Comparison of ENCODE assay signal across 23 cellular contexts in genomic region chr21:29506214-29506613, GRCh38.
A peak's percentile ranks its signal among the peaks of the same experiment; 100 is the strongest.
DNase-seq lines count a peak whose midpoint lies in the region; ATAC-seq, FAIRE-seq and TF ChIP-seq lines count a peak whose summit lies in the region.
"Had no signal": no experiment of that assay in that cellular context is flagged by ENCODE, and none has a peak within 500 bp of the region (broad histone marks: within the 10 kb centered on the region; RNA-seq: fewer than 3 reads in every experiment).

No MANE protein-coding gene starts in this region.

- H3K36me3 ChIP-seq in OCI-LY3 (replicated peaks; ENCODE audit: low read depth, low read length): no peaks in the 10 kb centered on the region
- no peaks in the 10 kb centered on the region for H3K36me3 ChIP-seq in K562 (ENCODE audit: control insufficient read depth, insufficient read depth, low read length)
- no peaks in the 10 kb centered on the region for H3K36me3 ChIP-seq in left lung
- no peaks in the 10 kb centered on the region for H3K36me3 ChIP-seq in suprapubic skin

- H3K4me3 ChIP-seq in OCI-LY3 (ENCODE audit: low read length): no peak overlapping the region
- no peak overlapping the region for H3K4me3 ChIP-seq in K562
- H3K4me3 ChIP-seq in left lung: no peak overlapping the region
- H3K4me3 ChIP-seq in suprapubic skin: no peak overlapping the region
- H3K4me3 ChIP-seq: A549; BLaER1 treated with 17β-estradiol and CSF1 and Interleukin-3, amounts not matched to agents 10 nM and 100 nM; GM12878 had no signal

- intact Hi-C loops in K562 (cut with micrococcal nuclease): no loop called here
- intact Hi-C loops in left lung (cut with DNase I): no loop called here

- H4K20me1 ChIP-seq in OCI-LY3 (ENCODE audit: insufficient read depth, low read length) (no peaks in the 10 kb centered on the region), K562 (replicated peaks; ENCODE audit: control insufficient read depth, insufficient read depth, low read length) (no peaks in the 10 kb centered on the region)
- H4K20me1 ChIP-seq: BLaER1 treated with 17β-estradiol and CSF1 and Interleukin-3, amounts not matched to agents 10 nM and 100 nM had no signal

- no peak for TF ChIP-seq EP300 in K562 (IDR thresholded peaks at IDR 0.05; ENCODE audit: low read length)
- TF ChIP-seq EP300 in suprapubic skin (IDR thresholded peaks at IDR 0.05): no peak

- ATAC-seq in K562: no peak
- peak; percentile 40 for ATAC-seq in left lung
- ATAC-seq: A549; CD8-positive, alpha-beta T cell; GM12878 had no signal

- POLR2A ChIA-PET in K562 (lab: Yijun Ruan, JAX): no interaction called here

- H3K9ac ChIP-seq in OCI-LY3 (ENCODE audit: low read length): no peak overlapping the region
- no peak overlapping the region for H3K9ac ChIP-seq in K562 (ENCODE audit: insufficient read depth in 1 of 2, low read depth in 2 of 2, low read length in 2 of 2)
- H3K9ac ChIP-seq: BLaER1 treated with 17β-estradiol and CSF1 and Interleukin-3, amounts not matched to agents 10 nM and 100 nM had no signal

- H3K79me2 ChIP-seq in OCI-LY3 (ENCODE audit: low read length): no peaks in the 10 kb centered on the region
- no peaks in the 10 kb centered on the region for H3K79me2 ChIP-seq in K562 (ENCODE audit: control insufficient read depth, insufficient read depth, low read length)

- H3K4me2 ChIP-seq in OCI-LY3 (ENCODE audit: low read length) (peak overlapping the region; percentile 18; the same call in 1 of the 2 replicates), K562 (ENCODE audit: insufficient read depth, low read length) (no peak overlapping the region)
- H3K4me2 ChIP-seq: A549; BLaER1 treated with 17β-estradiol and CSF1 and Interleukin-3, amounts not matched to agents 10 nM and 100 nM had no signal

- H3K4me1 ChIP-seq in OCI-LY3 (ENCODE audit: low read length) (peaks cover 10% of the 10 kb centered on the region), K562 (replicated peaks in 1 of 2; ENCODE audit: control insufficient read depth in 2 of 2, insufficient read depth in 2 of 2, low read length in 2 of 2) (no peaks in the 10 kb centered on the region; a peak in 2 of 5 replicates), left lung (no peaks in the 10 kb centered on the region), suprapubic skin (no peaks in the 10 kb centered on the region)
- H3K4me1 ChIP-seq: A549; BLaER1 treated with 17β-estradiol and CSF1 and Interleukin-3, amounts not matched to agents 10 nM and 100 nM; Caco-2 had no signal

- no TSS peak for BruUV-seq in K562 (replicated peaks; lab: Mats Ljungman, UMichigan)

- TF ChIP-seq POLR2A in K562 (conservative IDR thresholded peaks at IDR 0.05) (no peak), suprapubic skin (IDR thresholded peaks at IDR 0.05) (no peak), erythroblast (IDR thresholded peaks at IDR 0.05; ENCODE audit: low read length) (no peak)

- no peak for TF ChIP-seq CTCF in OCI-LY3 (IDR thresholded peaks at IDR 0.05; ENCODE audit: low read depth, low read length)
- TF ChIP-seq CTCF in K562 (IDR thresholded peaks at IDR 0.05 in 2 of 3, conservative IDR thresholded peaks at IDR 0.05 in 1 of 3; ENCODE audit: insufficient read depth in 2 of 3, low read depth in 1 of 3, low read length in 3 of 3): no peak
- no peak for TF ChIP-seq CTCF in left lung (IDR thresholded peaks at IDR 0.05)
- TF ChIP-seq CTCF in suprapubic skin (IDR thresholded peaks at IDR 0.05): no peak

- H3K27ac ChIP-seq in OCI-LY3 (ENCODE audit: low read length) (no peak overlapping the region), K562 (ENCODE audit: extremely low read depth, low read depth, low read length) (no peak overlapping the region), left lung (no peak overlapping the region), suprapubic skin (no peak overlapping the region)
- H3K27ac ChIP-seq: 22Rv1; A549; BLaER1 treated with 17β-estradiol and CSF1 and Interleukin-3, amounts not matched to agents 10 nM and 100 nM; C4-2B had no signal

- in situ Hi-C loops in K562 (cut with MboI): no loop called here

- no peak for FAIRE-seq in K562 (lab: Jason Lieb, UNC)
- FAIRE-seq: A549, GM12892, GM18507 had no signal

- H2AFZ ChIP-seq in OCI-LY3 (ENCODE audit: low read depth, low read length): no peak overlapping the region
- H2AFZ ChIP-seq in K562 (ENCODE audit: low read depth, low read length): no peak overlapping the region

- 43% methylated on average over 6 of the region's 6 CpGs for WGBS in K562 (ENCODE audit: insufficient coverage, low coverage, missing lambda C conversion rate)
- 76% methylated on average over 6 of the region's 6 CpGs for WGBS in suprapubic skin

- H3K9me3 ChIP-seq in OCI-LY3 (ENCODE audit: insufficient read depth, low read length) (no peaks in the 10 kb centered on the region), K562 (replicated peaks; ENCODE audit: control insufficient read depth, insufficient read depth, low read depth, low read length) (no peaks in the 10 kb centered on the region), left lung (no peaks in the 10 kb centered on the region), suprapubic skin (no peaks in the 10 kb centered on the region)
- H3K9me3 ChIP-seq: A549; BLaER1 treated with 17β-estradiol and CSF1 and Interleukin-3, amounts not matched to agents 10 nM and 100 nM; Caco-2 had no signal

- no peak for TF ChIP-seq RAD21 in K562 (CRISPR knock-in tag; conservative IDR thresholded peaks at IDR 0.05 in 1 of 2, IDR thresholded peaks at IDR 0.05 in 1 of 2)

- H3K27me3 ChIP-seq in OCI-LY3 (ENCODE audit: low read depth, low read length) (no peaks in the 10 kb centered on the region), K562 (ENCODE audit: control insufficient read depth in 2 of 2, insufficient read depth in 2 of 2, low read length in 2 of 2) (no peaks in the 10 kb centered on the region), left lung (no peaks in the 10 kb centered on the region), suprapubic skin (no peaks in the 10 kb centered on the region)
- H3K27me3 ChIP-seq: BLaER1 treated with 17β-estradiol and CSF1 and Interleukin-3, amounts not matched to agents 10 nM and 100 nM had no signal

- no peaks in the 10 kb centered on the region for H3K9me1 ChIP-seq in K562 (ENCODE audit: control insufficient read depth, insufficient read depth, low read length)

- CTCF ChIA-PET in K562 (lab: Yijun Ruan, JAX; ENCODE audit: low intra/inter-chr PET ratio): no interaction called here

- no peak for DNase-seq in K562 (ENCODE audit: extremely low read depth in 1 of 4, low spot score in 3 of 4)
- DNase-seq in left lung: no peak
- DNase-seq in suprapubic skin (ENCODE audit: low spot score in 2 of 2): no peak
- DNase-seq in erythroblast (lab: John Stamatoyannopoulos, UW): no peak
- DNase-seq: AML-193; Caco-2; CD4-positive, alpha-beta T cell; CD8-positive, alpha-beta T cell; DMS 273 treated with DMSO at 0.1 percent for 48 hours; DMS153; DMS53; DMS79; DND-41; EL; GDM1 had no signal

TF ChIP-seq in K562, 482 proteins besides CTCF, POLR2A, EP300 and RAD21 (continues in another document):
- TF ChIP-seq FOSL1 (tag; conservative IDR thresholded peaks at IDR 0.05): no peak
